Comparison of ENCODE assay signal across 8 cellular contexts in the genomic region with DNA sequence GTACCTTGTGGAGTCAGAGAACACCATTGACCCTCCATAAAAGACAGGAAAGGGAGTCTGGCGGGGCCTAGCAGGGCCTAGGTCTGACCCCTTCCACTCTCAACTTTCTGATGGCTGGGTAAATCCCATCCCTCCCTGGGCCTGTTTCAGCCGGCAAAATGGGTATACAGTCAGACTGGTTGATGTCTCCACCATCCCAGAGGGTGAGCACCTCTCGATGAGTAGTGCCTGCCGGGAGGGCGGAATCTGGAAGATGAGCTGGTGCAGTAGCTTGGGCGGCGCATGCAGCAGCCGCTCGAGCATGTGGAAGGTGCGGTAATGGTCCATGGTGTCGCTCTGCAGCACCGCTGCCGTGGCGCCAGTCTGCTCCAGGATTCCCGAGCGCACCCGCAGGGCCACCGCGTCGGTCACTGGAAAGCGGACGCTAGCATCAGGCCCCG. TPM values are rescaled to one million over a fixed set of nuclear protein-coding genes. Genes with fewer than 3 reads are reported as not detected.
DNase-seq lines count a peak whose midpoint lies in the region; ATAC-seq, FAIRE-seq and TF ChIP-seq lines count a peak whose summit lies in the region.

No MANE protein-coding gene starts in this region.

- 2 to 4% methylated on average over 20 to 22 of the region's 23 CpGs for WGBS in mesodermal cell (ENCODE audit: insufficient coverage in 2 of 2), 2 experiments

- no peak for TF ChIP-seq CTCF in brain microvascular endothelial cell (IDR thresholded peaks at IDR 0.05; ENCODE audit: low read depth, low read length, missing control alignments)

- in situ Hi-C loops in brain microvascular endothelial cell (cut with HindIII; ENCODE audit: low pct_ligation_motif_present, low sequenced_read_pairs) = no loop called here

- ATAC-seq in GM18511 (IDR thresholded peaks at IDR 0.05; ENCODE audit: unreplicated experiment) (no peak), GM21423 (IDR thresholded peaks at IDR 0.05; ENCODE audit: unreplicated experiment) (no peak)

- H3K4me1 ChIP-seq in mesodermal cell (ENCODE audit: control insufficient read depth, insufficient read depth, low read length, poor library complexity, severe bottlenecking) = peaks cover 32% of the 10 kb centered on the region

- H3K4me3 ChIP-seq in brain microvascular endothelial cell (ENCODE audit: low read depth, low read length) = peak overlapping the region; percentile 86
- H3K4me3 ChIP-seq in mesodermal cell (ENCODE audit: extremely low read depth, insufficient read depth, low read length, poor library complexity, severe bottlenecking) = peak overlapping the region; percentile 67

- H3K27ac ChIP-seq in KOPT-K1 (ENCODE audit: low read depth, low read length, poor library complexity, severe bottlenecking) (peak overlapping the region; percentile 71), brain microvascular endothelial cell (peak overlapping the region; percentile 80), mesodermal cell (ENCODE audit: low read depth, low read length, severe bottlenecking) (peak overlapping the region; percentile 96)

- no peak for FAIRE-seq in GM12892 (lab: Jason Lieb, UNC)

- H3K36me3 ChIP-seq in KOPT-K1 (ENCODE audit: insufficient read depth, low read length) (peaks cover 42% of the 10 kb centered on the region), brain microvascular endothelial cell (replicated peaks) (peaks cover 47% of the 10 kb centered on the region), mesodermal cell (ENCODE audit: control insufficient read depth, insufficient read depth, low read length) (peaks cover 55% of the 10 kb centered on the region)

- DNase-seq in D341Med (ENCODE audit: low spot score) = peak; percentile 58
- no peak for DNase-seq in brain microvascular endothelial cell
- no peak for DNase-seq in NCI-H526 treated with DMSO at 0.1 percent for 48 hours (lab: John Stamatoyannopoulos, UW)
- no peak for DNase-seq in GM12892 (ENCODE audit: insufficient read length)

- H3K9me3 ChIP-seq in KOPT-K1 (ENCODE audit: insufficient read depth, low read length, poor library complexity, severe bottlenecking) = no peaks in the 10 kb centered on the region
- no peaks in the 10 kb centered on the region for H3K9me3 ChIP-seq in mesodermal cell (ENCODE audit: control insufficient read depth, low read length)

- H3K27me3 ChIP-seq in brain microvascular endothelial cell (replicated peaks) = no peaks in the 10 kb centered on the region

- no peak for TF ChIP-seq POLR2A in GM12892 (IDR thresholded peaks at IDR 0.05; ENCODE audit: low read depth, low read length)

RNA-seq across cellular contexts. Expression of a gene that starts 0.5 kb away (rescaled TPM):
- 64.0 TPM for polyA plus RNA-seq in mesodermal cell (2013, experiment 1 of 2)
- polyA plus RNA-seq in mesodermal cell (2013, experiment 2 of 2) = 65.6 TPM
- 66.8 TPM for polyA plus RNA-seq in GM12892 (2012; ENCODE audit: missing spikeins)

RNA-seq across cellular contexts. Expression of a gene that starts 2.7 kb away (rescaled TPM):
- polyA plus RNA-seq in mesodermal cell (2013, experiment 1 of 2) = 22.8 TPM
- 20.5 TPM for polyA plus RNA-seq in mesodermal cell (2013, experiment 2 of 2)
- polyA plus RNA-seq in GM12892 (2012; ENCODE audit: missing spikeins) = 1.8 TPM

RNA-seq across cellular contexts. Expression of a gene that starts 8.1 kb away (rescaled TPM):
- polyA plus RNA-seq in mesodermal cell (2013, experiment 1 of 2) = not detected
- not detected for polyA plus RNA-seq in mesodermal cell (2013, experiment 2 of 2)
- polyA plus RNA-seq in GM12892 (2012; ENCODE audit: missing spikeins) = 2.0 TPM

RNA-seq across cellular contexts. Expression of a gene that starts 12.4 kb away (rescaled TPM):
- polyA plus RNA-seq in mesodermal cell (2013, experiment 1 of 2) = 14.7 TPM
- 13.0 TPM for polyA plus RNA-seq in mesodermal cell (2013, experiment 2 of 2)
- polyA plus RNA-seq in GM12892 (2012; ENCODE audit: missing spikeins) = 1.0 TPM

RNA-seq across cellular contexts. Expression of a gene that starts 15.1 kb away (rescaled TPM):
- 142 TPM for polyA plus RNA-seq in mesodermal cell (2013, experiment 1 of 2)
- 117 TPM for polyA plus RNA-seq in mesodermal cell (2013, experiment 2 of 2)
- 8.5 TPM for polyA plus RNA-seq in GM12892 (2012; ENCODE audit: missing spikeins)
